In genomic region chr2:46942891-46943626, GRCh38 we compare ENCODE assay signal across 8 cellular contexts. TPM values are rescaled to one million over a fixed set of nuclear protein-coding genes. Genes with fewer than 3 reads are reported as not detected.
DNase-seq lines count a peak whose midpoint lies in the region; ATAC-seq and TF ChIP-seq lines count a peak whose summit lies in the region.

No MANE protein-coding gene starts in this region.

- H3K79me2 ChIP-seq in mesendoderm (ENCODE audit: control insufficient read depth, insufficient read depth, low read length), result peaks cover 3% of the 10 kb centered on the region

- H3K79me1 ChIP-seq in mesendoderm (ENCODE audit: low read length), result peaks cover 1% of the 10 kb centered on the region

- peaks cover 50% of the 10 kb centered on the region for H3K36me3 Mint-ChIP-seq in activated B cell treated with CpG ODN at 0.5 μM for 24 hours (ENCODE audit: low read depth)

- peaks cover 0 to 11% of the 10 kb centered on the region in 2 donors for H3K36me3 ChIP-seq in gastroesophageal sphincter
- H3K36me3 ChIP-seq in subcutaneous abdominal adipose tissue (ENCODE audit: control insufficient read depth in 5 of 5, insufficient read depth in 5 of 5, low read length in 5 of 5), result peaks cover 0 to 9% (median 2%) of the 10 kb centered on the region in 5 donors
- no peaks in the 10 kb centered on the region for H3K36me3 ChIP-seq in mesendoderm (ENCODE audit: control insufficient read depth, insufficient read depth, low read length)

- H3K4me3 ChIP-seq in gastroesophageal sphincter, result peak overlapping the region; percentile 81 to 92
- peak overlapping the region; percentile 86 to 99 (median 98) for H3K4me3 ChIP-seq in subcutaneous abdominal adipose tissue (ENCODE audit: low read depth in 1 of 5, low read length in 5 of 5)
- no peak overlapping the region for H3K4me3 ChIP-seq in mesendoderm (ENCODE audit: low read length)

- POLR2A ChIA-PET in activated B cell treated with CpG ODN at 0.5 μM for 24 hours (lab: Charles Lee), result interaction anchor here (0.7 to 1.5 kb wide), 9 partner anchors 9 to 1292 kb away, joined by 3 to 5 read pairs (median 4); partner anchors contain the start of gene PRKCE

- no peak for TF ChIP-seq EP300 in gastroesophageal sphincter (IDR thresholded peaks at IDR 0.05)

- peak overlapping the region; percentile 100 for H3K4me3 Mint-ChIP-seq in activated B cell treated with CpG ODN at 0.5 μM for 24 hours

- ATAC-seq in activated B cell treated with CpG ODN at 0.5 μM for 24 hours (ENCODE audit: low read depth), result no peak
- no peak for ATAC-seq in gastroesophageal sphincter
- no peak for ATAC-seq in HG02571 (IDR thresholded peaks at IDR 0.05; ENCODE audit: unreplicated experiment)

- H2AK5ac ChIP-seq in mesendoderm (ENCODE audit: low read length), result no peak overlapping the region

- CTCF ChIA-PET in activated B cell treated with CpG ODN at 0.5 μM for 24 hours (lab: Charles Lee), result interaction anchor here (0.7 to 1.2 kb wide), 3 partner anchors 23 to 379 kb away, joined by 3 read pairs; no protein-coding TSS in a partner anchor

- H3K23ac ChIP-seq in mesendoderm (ENCODE audit: low read length), result no peak overlapping the region

- H4K8ac ChIP-seq in mesendoderm (ENCODE audit: low read depth, low read length), result no peak overlapping the region

- H3K4ac ChIP-seq in mesendoderm (ENCODE audit: low read depth, low read length), result no peak overlapping the region

- H3K9ac ChIP-seq in subcutaneous abdominal adipose tissue (ENCODE audit: low read length in 5 of 5) (peak overlapping the region; percentile 85 to 98 (median 94)), mesendoderm (ENCODE audit: low read length) (no peak overlapping the region)

- no peak overlapping the region for H3K18ac ChIP-seq in mesendoderm (ENCODE audit: low read length)

- H3K27me3 ChIP-seq in gastroesophageal sphincter, result no peaks in the 10 kb centered on the region
- no peaks in the 10 kb centered on the region for H3K27me3 ChIP-seq in subcutaneous abdominal adipose tissue (ENCODE audit: control insufficient read depth in 5 of 5, insufficient read depth in 4 of 5, low read length in 5 of 5)
- no peaks in the 10 kb centered on the region for H3K27me3 ChIP-seq in mesendoderm (ENCODE audit: insufficient read depth, low read length, poor library complexity)

- peaks cover 0 to 59% (median 8%) of the 10 kb centered on the region in 3 donors for H3K4me1 ChIP-seq in gastroesophageal sphincter
- H3K4me1 ChIP-seq in subcutaneous abdominal adipose tissue (ENCODE audit: control insufficient read depth in 5 of 5, insufficient read depth in 5 of 5, low read length in 5 of 5), result peaks cover 4 to 69% (median 48%) of the 10 kb centered on the region in 5 donors
- peaks cover 7% of the 10 kb centered on the region for H3K4me1 ChIP-seq in mesendoderm (ENCODE audit: control insufficient read depth, low read depth, low read length)

- H3K9me3 ChIP-seq in gastroesophageal sphincter, result no peaks in the 10 kb centered on the region
- no peaks in the 10 kb centered on the region for H3K9me3 ChIP-seq in subcutaneous abdominal adipose tissue (ENCODE audit: control insufficient read depth in 5 of 5, low read length in 5 of 5)

- no peak overlapping the region for H3K56ac ChIP-seq in mesendoderm (ENCODE audit: low read length)

- H3K27me3 Mint-ChIP-seq in activated B cell treated with CpG ODN at 0.5 μM for 24 hours, result no peaks in the 10 kb centered on the region

- H2BK120ac ChIP-seq in mesendoderm (ENCODE audit: low read depth, low read length), result no peak overlapping the region

- no peak overlapping the region for H2BK5ac ChIP-seq in mesendoderm (ENCODE audit: low read length)

- H2BK15ac ChIP-seq in mesendoderm (replicated peaks; ENCODE audit: low read depth), result no peak overlapping the region

- TF ChIP-seq CTCF in activated B cell treated with CpG ODN at 0.5 μM for 24 hours (IDR thresholded peaks at IDR 0.05) (no peak), gastroesophageal sphincter (IDR thresholded peaks at IDR 0.05) (no peak)

- peak overlapping the region; percentile 100 for H3K27ac Mint-ChIP-seq in activated B cell treated with CpG ODN at 0.5 μM for 24 hours

- no peak overlapping the region for H3K4me2 ChIP-seq in mesendoderm (ENCODE audit: low read length)

- peaks cover 75% of the 10 kb centered on the region for H3K4me1 Mint-ChIP-seq in activated B cell treated with CpG ODN at 0.5 μM for 24 hours

- 71 to 93% methylated on average over 3 to 10 of the region's 10 CpGs for WGBS in gastroesophageal sphincter (ENCODE audit: low coverage in 1 of 2), 2 donors
- no CpG with 5 or more reads among the region's 10 CpGs for WGBS in mesendoderm (ENCODE audit: extremely low coverage, insufficient coverage, low lambda C conversion rate)

- no peak for TF ChIP-seq POLR2A in gastroesophageal sphincter (IDR thresholded peaks at IDR 0.05)

- intact Hi-C loops in activated B cell treated with CpG ODN at 0.5 μM for 24 hours (cut with micrococcal nuclease), result no loop called here

- DNase-seq in activated CD4-positive, alpha-beta T cell treated with anti-CD3 and anti-CD28 coated beads for 48 hours, result peak; percentile 11
- no peak for DNase-seq in activated CD4-positive, alpha-beta T cell treated with anti-CD3 and anti-CD28 coated beads, Interleukin-2, amount 50 U/mL, for 1 hour
- DNase-seq in activated B cell treated with CpG ODN at 0.5 μM for 24 hours (no peak), SHP77 treated with DMSO at 0.1 percent for 48 hours (lab: John Stamatoyannopoulos, UW) (no peak), mesendoderm (no peak)

- H3K27ac ChIP-seq in gastroesophageal sphincter, result peak overlapping the region in 3 of 4 donors; percentile 8 to 95 (median 94)
- peak overlapping the region; percentile 92 for H3K27ac ChIP-seq in subcutaneous abdominal adipose tissue (ENCODE audit: low read depth, low read length)
- no peak overlapping the region for H3K27ac ChIP-seq in mesendoderm (ENCODE audit: low read depth, low read length)

- H4K5ac ChIP-seq in mesendoderm (ENCODE audit: low read length), result no peak overlapping the region

- H3K9me3 Mint-ChIP-seq in activated B cell treated with CpG ODN at 0.5 μM for 24 hours, result no peaks in the 10 kb centered on the region

RNA-seq across cellular contexts. Expression of gene TTC7A, which starts 2.0 kb away (rescaled TPM):
- total RNA-seq in activated B cell treated with CpG ODN at 0.5 μM for 24 hours (117 and 127 TPM in 2 replicates), gastroesophageal sphincter (10 to 100 TPM; 21.6 to 29.1 (median 24.4) TPM)
- polyA plus RNA-seq in mesendoderm (2013, experiment 1 of 2), result 9.9 TPM
- 9.7 TPM for polyA plus RNA-seq in mesendoderm (2013, experiment 2 of 2)

RNA-seq across cellular contexts. Expression of gene MCFD2, which starts 27.5 kb away (rescaled TPM):
- total RNA-seq in activated B cell treated with CpG ODN at 0.5 μM for 24 hours (48.0 and 50.7 TPM in 2 replicates), gastroesophageal sphincter (10 to 100 TPM; 81.7 to 89.5 (median 85.4) TPM)
- polyA plus RNA-seq in mesendoderm (2013, experiment 1 of 2), result 55.6 TPM
- polyA plus RNA-seq in mesendoderm (2013, experiment 2 of 2), result 56.0 TPM
